ENCODE assay signal across 1 cellular context in genomic region chr4:92600638-92601037, GRCh38.
TF ChIP-seq lines count a peak whose summit lies in the region.

No MANE protein-coding gene starts in this region.

TF ChIP-seq in GM23338, 12 proteins besides CTCF, POLR2A, EP300 and RAD21 (continued from another document):
- TF ChIP-seq ZNF462 (CRISPR knock-in tag; IDR thresholded peaks at IDR 0.05) = no peak
- TF ChIP-seq JUNB (IDR thresholded peaks at IDR 0.05; ENCODE audit: unreplicated experiment) = no peak
